Comparison of ENCODE assay signal across 9 cellular contexts in the genomic region with DNA sequence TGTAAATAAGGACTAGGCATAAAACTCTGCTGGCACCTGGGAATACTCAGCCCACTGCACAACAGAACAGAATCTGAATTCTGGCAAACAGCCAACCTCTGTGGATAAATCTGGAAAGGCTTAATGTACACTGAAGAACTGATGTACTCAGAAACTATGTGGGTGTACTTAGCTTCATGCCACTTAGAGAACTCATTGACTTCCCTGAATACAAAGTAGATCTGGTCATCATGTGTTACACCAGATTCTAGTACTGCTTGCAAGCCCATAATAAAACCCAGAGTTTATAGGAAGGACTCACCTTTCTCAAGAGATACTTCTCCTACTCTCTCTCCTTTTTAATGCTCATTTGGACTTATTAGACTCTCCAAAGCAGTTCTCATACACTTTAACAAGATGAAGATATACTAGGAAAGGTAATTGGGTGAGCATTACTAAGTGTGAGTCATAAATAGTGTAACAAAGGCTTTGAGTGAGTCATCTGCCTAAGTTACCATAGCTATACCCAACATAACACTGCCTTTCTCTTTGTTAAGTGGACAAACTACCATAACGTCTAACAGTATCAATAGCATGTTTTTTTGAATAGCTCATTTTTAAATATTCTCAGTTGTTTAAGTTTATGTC.
DNase-seq lines count a peak whose midpoint lies in the region; ATAC-seq, FAIRE-seq and TF ChIP-seq lines count a peak whose summit lies in the region.
"Had no signal": no experiment of that assay in that cellular context is flagged by ENCODE, and none has a peak within 500 bp of the region (broad histone marks: within the 10 kb centered on the region; RNA-seq: fewer than 3 reads in every experiment).

No MANE protein-coding gene starts in this region.

- H3K27me3 ChIP-seq in A673 (replicated peaks; ENCODE audit: insufficient read depth, low read depth, low read length, poor library complexity), result no peaks in the 10 kb centered on the region
- H3K27me3 ChIP-seq in gastroesophageal sphincter, result no peaks in the 10 kb centered on the region

- POLR2A ChIA-PET in A673 (lab: Charles Lee; ENCODE audit: low non-redundant PET), result no interaction called here

- no peaks in the 10 kb centered on the region for H3K36me3 ChIP-seq in A673 (ENCODE audit: insufficient read depth, low read length, poor library complexity, severe bottlenecking)
- no peaks in the 10 kb centered on the region for H3K36me3 ChIP-seq in gastroesophageal sphincter

- TF ChIP-seq POLR2A in GM18505 (IDR thresholded peaks at IDR 0.05; ENCODE audit: borderline replicate concordance, extremely low read depth, insufficient read depth, insufficient read length), result no peak
- no peak for TF ChIP-seq POLR2A in gastroesophageal sphincter (IDR thresholded peaks at IDR 0.05)

- H3K27ac ChIP-seq in A673 (ENCODE audit: low read depth, low read length, poor library complexity, severe bottlenecking) (peak overlapping the region; percentile 48), gastroesophageal sphincter (peak overlapping the region in 3 of 4 donors; percentile 13 to 25 (median 16))

- DNase-seq in A673 (ENCODE audit: low spot score), result peak; percentile 86
- peak; percentile 66 for DNase-seq in HPDE6-E6E7 (ENCODE audit: extremely low spot score)
- peak; percentile 71 for DNase-seq in SHP77 treated with DMSO at 0.1 percent for 48 hours (lab: John Stamatoyannopoulos, UW)
- peak; percentile 29 for DNase-seq in urothelium cell line (ENCODE audit: low spot score)
- DNase-seq in stimulated activated CD4-positive, alpha-beta T cell treated with anti-CD3 and anti-CD28 coated beads, Interleukin-4, amount 100 ng/mL, for 1 hour, result no peak

- no peak overlapping the region for H3K4me3 ChIP-seq in A673 (ENCODE audit: low read depth, low read length, poor library complexity, severe bottlenecking)
- H3K4me3 ChIP-seq in gastroesophageal sphincter, result no peak overlapping the region

- peaks cover 10% of the 10 kb centered on the region for H3K9me3 ChIP-seq in A673 (ENCODE audit: low read depth, low read length, poor library complexity, severe bottlenecking)
- peaks cover 0 to 6% (median 0%) of the 10 kb centered on the region in 3 donors for H3K9me3 ChIP-seq in gastroesophageal sphincter

- TF ChIP-seq CTCF in A673 (conservative IDR thresholded peaks at IDR 0.05; ENCODE audit: low read depth, low read length) (no peak), gastroesophageal sphincter (IDR thresholded peaks at IDR 0.05) (no peak)

- peak; percentile 69 for ATAC-seq in GM18505 (IDR thresholded peaks at IDR 0.05; ENCODE audit: unreplicated experiment)
- peak; percentile 66 for ATAC-seq in gastroesophageal sphincter
- no peak for ATAC-seq in HG02763 (IDR thresholded peaks at IDR 0.05; ENCODE audit: unreplicated experiment)

- CTCF ChIA-PET in A673 (lab: Charles Lee), result no interaction called here

- H3K4me1 ChIP-seq in A673 (ENCODE audit: insufficient read depth, low read length, poor library complexity, severe bottlenecking), result peaks cover 14% of the 10 kb centered on the region
- peaks cover 0 to 7% (median 0%) of the 10 kb centered on the region in 3 donors for H3K4me1 ChIP-seq in gastroesophageal sphincter

- no TSS peak for BruUV-seq in A673 (replicated peaks; lab: Mats Ljungman, UMichigan)

- TF ChIP-seq EP300 in gastroesophageal sphincter (IDR thresholded peaks at IDR 0.05), result no peak

- 6 to 8% methylated on average over 1 of the region's 1 CpG for WGBS in gastroesophageal sphincter (ENCODE audit: low coverage in 1 of 2), 2 donors

- intact Hi-C loops in A673 (cut with micrococcal nuclease; ENCODE audit: unreplicated experiment), result no loop called here

- FAIRE-seq in urothelium cell line (lab: Jason Lieb, UNC), result no peak
- FAIRE-seq: GM18507 had no signal
